19 cellular contexts compared by ENCODE assay signal in the genomic region with DNA sequence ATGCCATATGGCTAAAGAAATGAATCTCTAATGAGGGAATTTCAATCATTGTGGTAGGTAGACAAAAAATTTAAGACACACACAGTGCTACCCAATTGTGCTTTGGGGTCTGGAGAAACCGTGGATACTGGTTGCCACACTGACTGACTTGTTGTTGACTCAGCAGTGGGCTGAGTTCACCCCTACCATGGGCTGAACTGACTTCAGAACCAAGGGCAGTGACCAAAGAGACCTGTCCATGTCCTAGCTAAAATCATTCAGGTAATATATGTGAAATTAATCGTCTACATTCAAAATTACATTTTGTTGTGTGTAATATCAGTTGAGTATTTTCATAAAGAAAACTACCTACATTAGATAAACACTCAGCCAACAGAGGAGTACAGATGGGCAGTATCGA.
DNase-seq lines count a peak whose midpoint lies in the region; ATAC-seq, FAIRE-seq and TF ChIP-seq lines count a peak whose summit lies in the region.
"Had no signal": no experiment of that assay in that cellular context is flagged by ENCODE, and none has a peak within 500 bp of the region (broad histone marks: within the 10 kb centered on the region; RNA-seq: fewer than 3 reads in every experiment).

No MANE protein-coding gene starts in this region.

- H3K36me3 Mint-ChIP-seq in H9 (ENCODE audit: insufficient read depth in 1 of 3, low read depth in 3 of 3) (no peaks in the 10 kb centered on the region), CD14-positive monocyte (no peaks in the 10 kb centered on the region)
- H3K36me3 Mint-ChIP-seq: CD4-positive, CD25-positive, alpha-beta regulatory T cell; CD8-positive, alpha-beta memory T cell had no signal

- WGBS in A549 (ENCODE audit: missing lambda C conversion rate), result 58% methylated on average over 3 of the region's 3 CpGs
- WGBS in H9 (ENCODE audit: extremely low coverage, insufficient read length, low lambda C conversion rate), result no CpG with 5 or more reads among the region's 3 CpGs

- no peaks in the 10 kb centered on the region; the same call in 1 of the 2 replicates for H3K79me2 ChIP-seq in H9 (ENCODE audit: insufficient read depth, low read length)

- peaks cover 31% of the 10 kb centered on the region for H3K4me1 ChIP-seq in A549
- H3K4me1 ChIP-seq in HEK293 (ENCODE audit: control insufficient read depth, insufficient read depth, low read length), result no peaks in the 10 kb centered on the region
- H3K4me1 ChIP-seq in H9 (ENCODE audit: insufficient read depth, low read length), result no peaks in the 10 kb centered on the region
- H3K4me1 ChIP-seq: HAP-1 had no signal

- no peak overlapping the region for H3K9ac ChIP-seq in H9 (ENCODE audit: extremely low read depth, insufficient read length, low read length)

- no peak for TF ChIP-seq POLR2A in A549 (IDR thresholded peaks at IDR 0.05; ENCODE audit: low read length)

- no peak overlapping the region for H3T11ph ChIP-seq in H9 (ENCODE audit: low read length)

- H3K79me1 ChIP-seq in H9 (ENCODE audit: insufficient read depth, low read depth, low read length, poor library complexity, severe bottlenecking), result no peaks in the 10 kb centered on the region

- no peak overlapping the region for H2BK5ac ChIP-seq in H9 (ENCODE audit: insufficient read length, low read length)

- H3K27ac ChIP-seq in A549 (peak overlapping the region; percentile 57 to 65; a peak in 5 of 6 replicates), HEK293 (ENCODE audit: extremely low read depth, low read depth, low read length) (no peak overlapping the region), H9 (ENCODE audit: insufficient read length, low read depth, low read length) (no peak overlapping the region)

- intact Hi-C loops in CD14-positive monocyte (cut with micrococcal nuclease), result no loop called here

- no peak overlapping the region for H3K14ac ChIP-seq in H9 (ENCODE audit: insufficient read depth, low read length)

- H4K91ac ChIP-seq in H9 (ENCODE audit: insufficient read length, low read depth, low read length), result no peak overlapping the region

- H4K5ac ChIP-seq in H9 (ENCODE audit: insufficient read length, low read depth, low read length), result no peak overlapping the region

- no peak for TF ChIP-seq RAD21 in A549 (conservative IDR thresholded peaks at IDR 0.05 in 1 of 2, IDR thresholded peaks at IDR 0.05 in 1 of 2)

- no peak for FAIRE-seq in A549 (lab: Jason Lieb, UNC)
- FAIRE-seq: D721Med, GM12878, GM19239 had no signal

- H3K27me3 ChIP-seq in H9 (ENCODE audit: insufficient read depth, low read length), result no peaks in the 10 kb centered on the region; the same call in 1 of the 2 replicates

- H3K9me3 ChIP-seq in A549 (no peaks in the 10 kb centered on the region), HEK293 (ENCODE audit: control insufficient read depth, insufficient read depth, low read depth, low read length) (no peaks in the 10 kb centered on the region), H9 (ENCODE audit: control insufficient read depth, low read depth, low read length) (no peaks in the 10 kb centered on the region)
- H3K9me3 ChIP-seq: HAP-1 had no signal

- H3K36me3 ChIP-seq in HEK293 (ENCODE audit: control insufficient read depth in 2 of 2, insufficient read depth in 1 of 2, low read length in 2 of 2), result no peaks in the 10 kb centered on the region
- H3K36me3 ChIP-seq: HAP-1 had no signal

- H2AK5ac ChIP-seq in H9 (ENCODE audit: insufficient read length, low read length), result no peak overlapping the region

- H2BK15ac ChIP-seq in H9 (ENCODE audit: low read depth, low read length), result no peak overlapping the region

- no peak overlapping the region for H3K23ac ChIP-seq in H9 (ENCODE audit: insufficient read length, low read depth, low read length)

- ATAC-seq in A549, result peak in 1 of 2 experiments; percentile 31; a peak in 1 of 6 replicates
- ATAC-seq: GM12878, GM23338 had no signal

- H3K27ac Mint-ChIP-seq in H9 (no peak overlapping the region), CD14-positive monocyte (no peak overlapping the region)
- H3K27ac Mint-ChIP-seq: CD4-positive, CD25-positive, alpha-beta regulatory T cell; CD8-positive, alpha-beta memory T cell; GM23338 had no signal

- H3K4me3 ChIP-seq in A549 (no peak overlapping the region), HEK293 (ENCODE audit: low read depth, low read length) (no peak overlapping the region)
- H3K4me3 ChIP-seq: GM12878, GM23338, HAP-1 had no signal

- H3K4me2 ChIP-seq in A549 (peak overlapping the region; percentile 49), H9 (ENCODE audit: insufficient read depth, insufficient read length, low read length) (no peak overlapping the region)
- H3K4me2 ChIP-seq: GM23338 had no signal

- CTCF ChIA-PET in A549 (lab: Yijun Ruan, JAX), result no interaction called here
- CTCF ChIA-PET in HEK293 (lab: Yijun Ruan, JAX), result interaction anchor here (0.8 kb wide), 1 partner anchor 119 kb away, joined by 4 read pairs; no protein-coding TSS in a partner anchor

- H3K18ac ChIP-seq in H9 (ENCODE audit: insufficient read length, low read depth, low read length), result no peak overlapping the region

- H3K56ac ChIP-seq in H9 (ENCODE audit: insufficient read length, low read depth, low read length), result no peak overlapping the region

- H4K20me1 ChIP-seq in H9 (ENCODE audit: control insufficient read depth, insufficient read depth, insufficient read length), result no peaks in the 10 kb centered on the region

- H3K4me3 Mint-ChIP-seq in H9, result no peak overlapping the region
- H3K4me3 Mint-ChIP-seq in CD14-positive monocyte, result no peak overlapping the region
- H3K4me3 Mint-ChIP-seq: CD4-positive, CD25-positive, alpha-beta regulatory T cell; CD8-positive, alpha-beta memory T cell; GM23338 had no signal

- H2AFZ ChIP-seq in H9 (ENCODE audit: low read length), result no peak overlapping the region
- H2AFZ ChIP-seq: GM23338 had no signal

- no peak overlapping the region for H4K8ac ChIP-seq in H9 (replicated peaks; ENCODE audit: insufficient read length, low read depth, low read length)

- POLR2A ChIA-PET in A549 (lab: Yijun Ruan, JAX), result no interaction called here
- POLR2A ChIA-PET in HEK293 (lab: Yijun Ruan, JAX), result no interaction called here

- H3K23me2 ChIP-seq in H9 (ENCODE audit: insufficient read length, low read depth, low read length, poor library complexity, severe bottlenecking), result no peaks in the 10 kb centered on the region

- H3K4me1 Mint-ChIP-seq in H9 (no peaks in the 10 kb centered on the region), CD14-positive monocyte (peaks cover 2% of the 10 kb centered on the region)
- H3K4me1 Mint-ChIP-seq: CD8-positive, alpha-beta memory T cell; GM23338 had no signal

- DNase-seq in A549 (ENCODE audit: low read depth in 1 of 2, low spot score in 1 of 2) (no peak), H9 (no peak), CD14-positive monocyte (ENCODE audit: low spot score) (no peak), ureter (ENCODE audit: low spot score) (no peak)
- DNase-seq: 8988T; C1 segment of cervical spinal cord; CD4-positive, CD25-positive, alpha-beta regulatory T cell; CD8-positive, alpha-beta memory T cell; DMS 273 treated with DMSO at 0.1 percent for 48 hours; DMS79; EL; GDM1 had no signal

- H2BK20ac ChIP-seq in H9 (ENCODE audit: low read depth, low read length, poor library complexity, severe bottlenecking), result no peak overlapping the region

- H3K27me3 Mint-ChIP-seq in H9 (ENCODE audit: low read depth), result no peaks in the 10 kb centered on the region; the same call in 1 of the 2 replicates
- no peaks in the 10 kb centered on the region for H3K27me3 Mint-ChIP-seq in CD14-positive monocyte (ENCODE audit: low read depth in 3 of 3)
- H3K27me3 Mint-ChIP-seq: CD8-positive, alpha-beta memory T cell had no signal

- no peak overlapping the region for H2BK12ac ChIP-seq in H9 (ENCODE audit: insufficient read length, low read depth, low read length)

- no peak for TF ChIP-seq EP300 in A549 (IDR thresholded peaks at IDR 0.05)

- H3K4ac ChIP-seq in H9 (ENCODE audit: low read depth, low read length), result no peak overlapping the region

- H2BK120ac ChIP-seq in H9 (ENCODE audit: low read depth, low read length, poor library complexity, severe bottlenecking), result no peak overlapping the region

- H3K9me3 Mint-ChIP-seq in H9, result peaks cover 0 to 1% of the 10 kb centered on the region in 2 experiments; a peak in 1 of 5 replicates
- peaks cover 0 to 3% (median 2%) of the 10 kb centered on the region in 7 donors for H3K9me3 Mint-ChIP-seq in CD14-positive monocyte
- H3K9me3 Mint-ChIP-seq: GM23338 had no signal

- TF ChIP-seq CTCF in A549 (IDR thresholded peaks at IDR 0.05), result no peak
- no peak for TF ChIP-seq CTCF in HEK293 (tag by site-specific recombination; IDR thresholded peaks at IDR 0.05)
- no peak for TF ChIP-seq CTCF in H9 (conservative IDR thresholded peaks at IDR 0.05)
- TF ChIP-seq CTCF in CD14-positive monocyte (IDR thresholded peaks at IDR 0.05), result no peak

TF ChIP-seq in A549, 52 proteins besides CTCF, POLR2A, EP300 and RAD21 (continues in another document):
- TF ChIP-seq KDM1A (IDR thresholded peaks at IDR 0.05; ENCODE audit: low read depth), result no peak

TF ChIP-seq in HEK293, 187 proteins besides CTCF, POLR2A, EP300 and RAD21 (continues in another document):
- no peak for TF ChIP-seq ZNF585B (tag by site-specific recombination; IDR thresholded peaks at IDR 0.05)

TF ChIP-seq in PFSK-1, 5 proteins besides CTCF, POLR2A, EP300 and RAD21 (continues in another document):
- TF ChIP-seq POLR2AphosphoS5 (IDR thresholded peaks at IDR 0.05; ENCODE audit: low read depth, low read length) (no peak), FOXP2 (optimal IDR thresholded peaks at IDR 0.05; ENCODE audit: borderline replicate concordance, extremely low read depth, extremely low read length, insufficient read depth) (no peak), TAF1 (IDR thresholded peaks at IDR 0.05; ENCODE audit: borderline replicate concordance, insufficient read depth, low read length) (no peak)

Comparison
In these comparisons a context has a peak if more than half of its experiments do, and no peak if none do; other contexts are left out.
1. H3K27ac ChIP-seq: peak in A549 (2 of 2); none in HEK293 (single experiment) and H9 (single experiment).
2. Of the 5 proteins assayed by ChIP-seq in both HEK293 and A549: peak only in HEK293: none; only in A549: none; in both: REST; in neither: 4.